In the genomic region with DNA sequence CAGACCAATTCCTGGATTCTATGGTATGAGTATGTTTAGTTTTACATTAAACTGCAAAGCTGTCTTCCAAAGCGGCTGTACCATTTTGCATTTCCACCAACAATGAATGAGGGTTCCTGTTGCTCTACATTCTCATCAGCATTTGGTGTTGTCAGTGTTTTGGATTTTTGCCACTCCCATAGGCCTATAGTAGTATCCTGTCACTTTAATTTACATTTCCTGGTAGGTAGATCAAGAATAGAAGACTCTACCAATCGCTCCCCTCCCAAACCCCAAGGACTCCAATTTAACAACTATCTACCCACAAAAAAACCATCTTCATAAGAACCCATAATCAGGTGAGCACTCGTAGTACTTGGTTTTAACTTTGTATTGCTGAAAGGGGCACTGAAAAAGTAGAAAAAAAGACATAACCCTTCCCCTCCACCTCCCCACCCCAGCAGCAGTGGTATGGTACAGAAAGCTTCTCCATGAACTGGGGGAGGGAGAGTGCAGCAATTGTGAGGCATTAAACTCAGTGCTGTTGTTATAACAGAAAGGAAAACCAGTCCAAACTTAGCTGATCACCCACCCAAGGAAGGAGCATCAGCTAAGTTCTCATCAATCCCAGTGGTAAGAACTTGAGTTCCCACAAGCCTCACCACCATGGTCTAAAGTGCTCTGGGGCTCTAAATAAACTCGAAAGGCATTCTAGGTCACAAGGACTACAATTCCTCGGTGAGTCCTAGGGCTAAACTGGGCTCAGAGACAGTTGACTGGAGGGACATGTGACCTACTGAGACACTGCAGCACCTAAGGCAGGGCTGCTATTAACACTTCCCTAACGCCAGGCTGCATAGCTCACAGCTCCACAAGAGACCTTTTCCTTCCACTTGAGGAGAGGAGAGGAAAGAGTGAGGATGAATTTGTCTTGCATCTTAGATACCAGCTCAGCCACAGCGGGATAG, we compare ENCODE assay signal across 15 cellular contexts. TPM values are rescaled to one million over a fixed set of nuclear protein-coding genes. Genes with fewer than 3 reads are reported as not detected.
DNase-seq lines count a peak whose midpoint lies in the region; ATAC-seq and TF ChIP-seq lines count a peak whose summit lies in the region.
"Had no signal": no experiment of that assay in that cellular context is flagged by ENCODE, and none has a peak within 500 bp of the region (broad histone marks: within the 10 kb centered on the region; RNA-seq: fewer than 3 reads in every experiment).

No MANE protein-coding gene starts in this region.

- H3K4me3 ChIP-seq in upper lobe of right lung: no peak overlapping the region
- H3K4me3 ChIP-seq: lung had no signal

- CTCF ChIA-PET in activated CD4-positive, alpha-beta memory T cell treated with anti-CD3 and anti-CD28 coated beads, Interleukin-2, amount 10 ng/mL, durations not matched to agents 7 days and 5 days (lab: Charles Lee): interaction anchor here (0.7 to 3.1 kb wide), 6 partner anchors 9 to 176 kb away, joined by 3 to 18 read pairs (median 4); no protein-coding TSS in a partner anchor

- no peak overlapping the region for H3K27ac ChIP-seq in upper lobe of right lung

- no peaks in the 10 kb centered on the region for H3K9me3 ChIP-seq in upper lobe of right lung

- no peak for DNase-seq in activated naive CD4-positive, alpha-beta T cell (lab: John Stamatoyannopoulos, UW)
- no peak for DNase-seq in activated CD4-positive, alpha-beta memory T cell treated with anti-CD3 and anti-CD28 coated beads, Interleukin-2, amount 10 ng/mL, durations not matched to agents 7 days and 5 days
- DNase-seq in upper lobe of right lung: no peak
- DNase-seq in RKO (ENCODE audit: low spot score): no peak
- no peak for DNase-seq in DMS79 (lab: John Stamatoyannopoulos, UW)
- DNase-seq in SHP77 treated with DMSO at 0.1 percent for 48 hours (lab: John Stamatoyannopoulos, UW): no peak
- DNase-seq: foreskin melanocyte, H9, NCI-H524, SW 1271 had no signal

- no peaks in the 10 kb centered on the region for H3K27me3 ChIP-seq in upper lobe of right lung

- H3K4me3 Mint-ChIP-seq in activated naive CD4-positive, alpha-beta T cell treated with anti-CD3 and anti-CD28 coated beads, Interleukin-2, amount 50 U/mL, for 24 hours: peak overlapping the region; percentile 21
- peak overlapping the region; percentile 55 for H3K4me3 Mint-ChIP-seq in activated CD4-positive, alpha-beta memory T cell treated with anti-CD3 and anti-CD28 coated beads, Interleukin-2, amount 10 ng/mL, durations not matched to agents 7 days and 5 days
- H3K4me3 Mint-ChIP-seq: H9, IgD-negative memory B cell had no signal

- POLR2A ChIA-PET in activated CD4-positive, alpha-beta memory T cell treated with anti-CD3 and anti-CD28 coated beads, Interleukin-2, amount 10 ng/mL, durations not matched to agents 7 days and 5 days (lab: Charles Lee): interaction anchor here (0.5 to 12.1 kb wide), 12 partner anchors 10 to 75 kb away, joined by 3 to 291 read pairs (median 4); partner anchors contain the start of gene CYTIP

- H3K27ac Mint-ChIP-seq in activated naive CD4-positive, alpha-beta T cell treated with anti-CD3 and anti-CD28 coated beads, Interleukin-2, amount 50 U/mL, for 24 hours: peak overlapping the region; percentile 95
- peak overlapping the region; percentile 87 for H3K27ac Mint-ChIP-seq in activated CD4-positive, alpha-beta memory T cell treated with anti-CD3 and anti-CD28 coated beads, Interleukin-2, amount 10 ng/mL, durations not matched to agents 7 days and 5 days
- H3K27ac Mint-ChIP-seq: H9, progenitor cell of endocrine pancreas had no signal

- no peak for TF ChIP-seq CTCF in upper lobe of right lung (IDR thresholded peaks at IDR 0.05)

- H3K9me3 Mint-ChIP-seq in activated naive CD4-positive, alpha-beta T cell treated with anti-CD3 and anti-CD28 coated beads, Interleukin-2, amount 50 U/mL, for 24 hours: no peaks in the 10 kb centered on the region
- peaks cover 2% of the 10 kb centered on the region for H3K9me3 Mint-ChIP-seq in activated CD4-positive, alpha-beta memory T cell treated with anti-CD3 and anti-CD28 coated beads, Interleukin-2, amount 10 ng/mL, durations not matched to agents 7 days and 5 days
- H3K9me3 Mint-ChIP-seq: H9, IgD-negative memory B cell had no signal

- peaks cover 4% of the 10 kb centered on the region for H3K36me3 Mint-ChIP-seq in activated naive CD4-positive, alpha-beta T cell treated with anti-CD3 and anti-CD28 coated beads, Interleukin-2, amount 50 U/mL, for 24 hours
- peaks cover 27% of the 10 kb centered on the region for H3K36me3 Mint-ChIP-seq in activated CD4-positive, alpha-beta memory T cell treated with anti-CD3 and anti-CD28 coated beads, Interleukin-2, amount 10 ng/mL, durations not matched to agents 7 days and 5 days (ENCODE audit: low read depth)

- peaks cover 83% of the 10 kb centered on the region for H3K4me1 Mint-ChIP-seq in activated naive CD4-positive, alpha-beta T cell treated with anti-CD3 and anti-CD28 coated beads, Interleukin-2, amount 50 U/mL, for 24 hours
- peaks cover 76% of the 10 kb centered on the region for H3K4me1 Mint-ChIP-seq in activated CD4-positive, alpha-beta memory T cell treated with anti-CD3 and anti-CD28 coated beads, Interleukin-2, amount 10 ng/mL, durations not matched to agents 7 days and 5 days
- H3K4me1 Mint-ChIP-seq: H9 had no signal

- intact Hi-C loops in upper lobe of right lung (cut with DNase I): no loop called here

- H3K4me1 ChIP-seq in upper lobe of right lung: no peaks in the 10 kb centered on the region

- ATAC-seq in HG02852 (IDR thresholded peaks at IDR 0.05; ENCODE audit: unreplicated experiment) (peak; percentile 42), upper lobe of right lung (peak; percentile 68)

- no peaks in the 10 kb centered on the region for H3K27me3 Mint-ChIP-seq in activated naive CD4-positive, alpha-beta T cell treated with anti-CD3 and anti-CD28 coated beads, Interleukin-2, amount 50 U/mL, for 24 hours
- no peaks in the 10 kb centered on the region for H3K27me3 Mint-ChIP-seq in activated CD4-positive, alpha-beta memory T cell treated with anti-CD3 and anti-CD28 coated beads, Interleukin-2, amount 10 ng/mL, durations not matched to agents 7 days and 5 days
- H3K27me3 Mint-ChIP-seq: IgD-negative memory B cell, progenitor cell of endocrine pancreas had no signal

- no peaks in the 10 kb centered on the region for H3K36me3 ChIP-seq in upper lobe of right lung

RNA-seq across cellular contexts. Expression of gene CYTIP, which starts 35.5 kb away (rescaled TPM):
- 100 to 1,000 TPM; 389 to 406 TPM for total RNA-seq in activated CD4-positive, alpha-beta memory T cell treated with anti-CD3 and anti-CD28 coated beads, Interleukin-2, amount 10 ng/mL, durations not matched to agents 7 days and 5 days
- total RNA-seq in upper lobe of right lung: 34.7 TPM

Comparison
In these comparisons a context has a peak if more than half of its experiments do, and no peak if none do; other contexts are left out.
1. RNA of gene CYTIP, which starts 35.5 kb away (total RNA-seq): 389 to 406 TPM in activated CD4-positive, alpha-beta memory T cell treated with anti-CD3 and anti-CD28 coated beads, Interleukin-2, amount 10 ng/mL, durations not matched to agents 7 days and 5 days; 34.7 TPM in upper lobe of right lung (single experiment); every median in the first group is over 10 times any median in the second.